In genomic region chr2:134207589-134208209, GRCh38 we compare ENCODE assay signal across 8 cellular contexts. TPM values are rescaled to one million over a fixed set of nuclear protein-coding genes. Genes with fewer than 3 reads are reported as not detected.
A peak's percentile ranks its signal among the peaks of the same experiment; 100 is the strongest.
DNase-seq lines count a peak whose midpoint lies in the region; ATAC-seq, FAIRE-seq and TF ChIP-seq lines count a peak whose summit lies in the region.

No MANE protein-coding gene starts in this region.

- H3K27ac ChIP-seq in RWPE2 (ENCODE audit: poor library complexity, severe bottlenecking): no peak overlapping the region
- peak overlapping the region in 7 of 12 donors; percentile 9 to 45 (median 17) for H3K27ac ChIP-seq in heart left ventricle

- no peak for TF ChIP-seq POLR2A in heart left ventricle (IDR thresholded peaks at IDR 0.05)

- H3K27me3 ChIP-seq in RWPE2 (ENCODE audit: insufficient read depth, poor library complexity, severe bottlenecking) (no peaks in the 10 kb centered on the region), heart left ventricle (no peaks in the 10 kb centered on the region)

- intact Hi-C loops in heart left ventricle (cut with DNase I): loop anchor here in 9 of 10 donors (5.0 to 10.0 kb wide), 3 partner anchors 85 to 323 kb away; no protein-coding TSS in a partner anchor

- DNase-seq in 8988T (peak; percentile 13), GM18507 (ENCODE audit: extremely low spot score, insufficient read length, low read depth) (no peak), RWPE2 (ENCODE audit: low spot score) (no peak), heart left ventricle (peak in 4 of 5 donors; percentile 52 to 60 (median 58))
- DNase-seq in activated naive CD4-positive, alpha-beta T cell treated with Interleukin-2 at 50 U/mL for 16 hours: peak; percentile 66
- DNase-seq in stimulated activated CD4-positive, alpha-beta T cell treated with anti-CD3 and anti-CD28 coated beads, Interleukin-1b, Interleukin-23, amount 100 ng/mL, for 1 hour (ENCODE audit: low read depth in 2 of 2): peak; percentile 34 to 39

- H3K4me3 ChIP-seq in RWPE2 (ENCODE audit: severe bottlenecking) (no peak overlapping the region), heart left ventricle (no peak overlapping the region)

- peak; percentile 66 for FAIRE-seq in GM18507 (lab: Jason Lieb, UNC)

- whole genome bisulfite sequencing in heart left ventricle, 4 donors: 34 to 40% (median 37%) methylated on average over 5 of the region's 5 CpGs

- H3K36me3 ChIP-seq in RWPE2 (ENCODE audit: low read depth) (no peaks in the 10 kb centered on the region), heart left ventricle (no peaks in the 10 kb centered on the region)

- H3K9me3 ChIP-seq in RWPE2 (ENCODE audit: severe bottlenecking) (no peaks in the 10 kb centered on the region), heart left ventricle (no peaks in the 10 kb centered on the region)

- peak; percentile 70 for TF ChIP-seq CTCF in RWPE2 (IDR thresholded peaks at IDR 0.05; ENCODE audit: poor library complexity, severe bottlenecking)
- TF ChIP-seq CTCF in heart left ventricle (IDR thresholded peaks at IDR 0.05): peak; percentile 54 to 78 (median 65)

- peak; percentile 60 for ATAC-seq in HG03159 (IDR thresholded peaks at IDR 0.05; ENCODE audit: unreplicated experiment)
- ATAC-seq in RWPE2 (ENCODE audit: low read depth): peak; percentile 76
- ATAC-seq in heart left ventricle: peak; percentile 75 to 83 (median 77)
- ATAC-seq in HG02588 (IDR thresholded peaks at IDR 0.05; ENCODE audit: unreplicated experiment): no peak

- H3K4me1 ChIP-seq in RWPE2 (ENCODE audit: insufficient read depth, poor library complexity, severe bottlenecking): no peaks in the 10 kb centered on the region
- H3K4me1 ChIP-seq in heart left ventricle: peaks cover 9 to 65% (median 50%) of the 10 kb centered on the region in 12 donors

RNA-seq across cellular contexts. Expression of gene MGAT5, which starts 46.2 kb away (rescaled TPM):
- 100 to 1,000 TPM in 3 of 9 donors, 10 to 100 TPM in 6; 63.1 to 116 (median 84.5) TPM for total RNA-seq in heart left ventricle
- polyA plus RNA-seq in heart left ventricle: 10 to 100 TPM in 1 of 2 donors, 1 to 10 TPM in 1; 9.7 to 38.8 TPM

Comparison
In these comparisons a context has a peak if more than half of its experiments do, and no peak if none do; other contexts are left out.
1. DNase-seq: peak in 8988T (single experiment), activated naive CD4-positive, alpha-beta T cell treated with Interleukin-2 at 50 U/mL for 16 hours (single experiment), heart left ventricle (4 of 5) and stimulated activated CD4-positive, alpha-beta T cell treated with anti-CD3 and anti-CD28 coated beads, Interleukin-1b, Interleukin-23, amount 100 ng/mL, for 1 hour (2 of 2); none in GM18507 (single experiment) and RWPE2 (single experiment).